In genomic region chr12:69240625-69240984, GRCh38 we compare ENCODE assay signal across 8 cellular contexts. TPM values are rescaled to one million over a fixed set of nuclear protein-coding genes. Genes with fewer than 3 reads are reported as not detected.
A peak's percentile ranks its signal among the peaks of the same experiment; 100 is the strongest.
DNase-seq lines count a peak whose midpoint lies in the region; ATAC-seq and TF ChIP-seq lines count a peak whose summit lies in the region.

No MANE protein-coding gene starts in this region.

- H3K36me3 Mint-ChIP-seq in naive thymus-derived CD4-positive, alpha-beta T cell, result peaks cover 0 to 10% (median 3%) of the 10 kb centered on the region in 5 donors

- H3K4me1 ChIP-seq in left ventricle myocardium inferior (peaks cover 61% of the 10 kb centered on the region), SJCRH30 (peaks cover 13% of the 10 kb centered on the region), aorta (ENCODE audit: control insufficient read depth in 1 of 2, insufficient read depth in 2 of 2, low read length in 2 of 2) (peaks cover 0 to 4% of the 10 kb centered on the region in 2 donors)
- peaks cover 32 to 37% of the 10 kb centered on the region in 2 donors for H3K4me1 ChIP-seq in naive thymus-derived CD4-positive, alpha-beta T cell (ENCODE audit: control insufficient read depth in 2 of 2, insufficient read depth in 2 of 2, low read length in 2 of 2)

- no peaks in the 10 kb centered on the region for H3K27me3 ChIP-seq in left ventricle myocardium inferior (ENCODE audit: low read depth)
- H3K27me3 ChIP-seq in SJCRH30, result no peaks in the 10 kb centered on the region
- H3K27me3 ChIP-seq in naive thymus-derived CD4-positive, alpha-beta T cell (ENCODE audit: control insufficient read depth in 2 of 2, insufficient read depth in 2 of 2, low read length in 2 of 2), result no peaks in the 10 kb centered on the region
- no peaks in the 10 kb centered on the region for H3K27me3 ChIP-seq in aorta (ENCODE audit: control insufficient read depth in 1 of 2, insufficient read depth in 2 of 2, low read length in 1 of 2)

- no peaks in the 10 kb centered on the region for H3K27me3 Mint-ChIP-seq in naive thymus-derived CD4-positive, alpha-beta T cell

- CTCF ChIA-PET in naive thymus-derived CD4-positive, alpha-beta T cell (lab: Charles Lee), result no interaction called here

- peaks cover 36 to 70% (median 66%) of the 10 kb centered on the region in 7 donors for H3K4me1 Mint-ChIP-seq in naive thymus-derived CD4-positive, alpha-beta T cell

- no peak for ATAC-seq in left ventricle myocardium superior
- peak; percentile 10 for ATAC-seq in naive thymus-derived CD4-positive, alpha-beta T cell
- ATAC-seq in aorta (ENCODE audit: low FRiP score), result no peak

- POLR2A ChIA-PET in naive thymus-derived CD4-positive, alpha-beta T cell (lab: Charles Lee), result interaction anchor here (0.7 to 5.9 kb wide), 3 partner anchors 12 to 90 kb away, joined by 3 to 45 read pairs (median 9); no protein-coding TSS in a partner anchor

- H3K4me3 ChIP-seq in left ventricle myocardium inferior (peak overlapping the region; percentile 86), SJCRH30 (peak overlapping the region; percentile 97), aorta (ENCODE audit: low read length in 2 of 2) (peak overlapping the region; percentile 86 to 99)
- peak overlapping the region; percentile 81 for H3K4me3 ChIP-seq in naive thymus-derived CD4-positive, alpha-beta T cell (ENCODE audit: low read length)

- peak overlapping the region; percentile 95 to 99 (median 99) for H3K27ac Mint-ChIP-seq in naive thymus-derived CD4-positive, alpha-beta T cell

- H3K36me3 ChIP-seq in left ventricle myocardium inferior, result no peaks in the 10 kb centered on the region
- H3K36me3 ChIP-seq in SJCRH30, result peaks cover 24% of the 10 kb centered on the region
- peaks cover 0 to 3% (median 0%) of the 10 kb centered on the region in 3 experiments for H3K36me3 ChIP-seq in naive thymus-derived CD4-positive, alpha-beta T cell (ENCODE audit: control insufficient read depth in 2 of 3, insufficient read depth in 3 of 3, low read length in 3 of 3)
- no peaks in the 10 kb centered on the region for H3K36me3 ChIP-seq in aorta (ENCODE audit: control insufficient read depth in 1 of 2, insufficient read depth in 2 of 2, low read length in 1 of 2)

- no peak for DNase-seq in left ventricle myocardium inferior
- DNase-seq in left ventricle myocardium superior, result no peak
- peak in 1 of 2 experiments; percentile 22 for DNase-seq in SJCRH30
- peak; percentile 34 for DNase-seq in dermis blood vessel endothelial cell
- DNase-seq in naive thymus-derived CD4-positive, alpha-beta T cell, result peak in 7 of 9 donors; percentile 30 to 63 (median 46)
- DNase-seq in aorta, result no peak
- DNase-seq in NCI-H774 (lab: John Stamatoyannopoulos, UW), result no peak
- DNase-seq in NCI-H187 treated with DMSO at 0.1 percent for 48 hours (lab: John Stamatoyannopoulos, UW), result no peak

- H3K27ac ChIP-seq in left ventricle myocardium inferior (replicated peaks) (peak overlapping the region; percentile 97), SJCRH30 (peak overlapping the region; percentile 80), aorta (ENCODE audit: low read depth in 1 of 2, low read length in 2 of 2) (no peak overlapping the region)
- H3K27ac ChIP-seq in naive thymus-derived CD4-positive, alpha-beta T cell (ENCODE audit: low read depth, low read length), result peak overlapping the region; percentile 90

- peak overlapping the region; percentile 94 to 100 (median 98) for H3K4me3 Mint-ChIP-seq in naive thymus-derived CD4-positive, alpha-beta T cell

- peaks cover 0 to 3% (median 0%) of the 10 kb centered on the region in 11 donors for H3K9me3 Mint-ChIP-seq in naive thymus-derived CD4-positive, alpha-beta T cell

- H3K9me3 ChIP-seq in left ventricle myocardium inferior (replicated peaks) (no peaks in the 10 kb centered on the region), SJCRH30 (replicated peaks) (no peaks in the 10 kb centered on the region), aorta (ENCODE audit: control insufficient read depth, low read length) (no peaks in the 10 kb centered on the region)
- no peaks in the 10 kb centered on the region for H3K9me3 ChIP-seq in naive thymus-derived CD4-positive, alpha-beta T cell (ENCODE audit: control insufficient read depth in 2 of 3, low read length in 3 of 3)

- WGBS in aorta, 2 donors, result 1 to 3% methylated on average over 11 of the region's 11 CpGs

- intact Hi-C loops in left ventricle myocardium inferior (cut with micrococcal nuclease), result no loop called here
- intact Hi-C loops in left ventricle myocardium superior (cut with micrococcal nuclease), result no loop called here
- intact Hi-C loops in naive thymus-derived CD4-positive, alpha-beta T cell (cut with micrococcal nuclease), result loop anchor here in 1 of 2 donors (1.0 to 10.0 kb wide), 3 partner anchors 8 to 1002 kb away; partner anchors contain the start of gene CNOT2
- intact Hi-C loops in aorta (cut with DNase I), result loop anchor here in 1 of 2 donors (5.0 kb wide), 1 partner anchor 83 kb away; no protein-coding TSS in a partner anchor

- TF ChIP-seq CTCF in left ventricle myocardium inferior (IDR thresholded peaks at IDR 0.05; ENCODE audit: borderline replicate concordance), result no peak

RNA-seq across cellular contexts. Expression of gene CPSF6, which starts 1.2 kb away (rescaled TPM):
- total RNA-seq in left ventricle myocardium inferior (28.6 TPM), left ventricle myocardium superior (30.9 TPM), dermis blood vessel endothelial cell (15.1 and 21.9 TPM in 2 replicates), aorta (10 to 100 TPM; 54.8 to 64.3 TPM)
- 92.9 and 123 TPM in 2 replicates for total RNA-seq in SJCRH30 (2014; rRNA removed; shearing (Covaris generic))
- total RNA-seq in naive thymus-derived CD4-positive, alpha-beta T cell, result 100 to 1,000 TPM in 2 of 5 experiments, 10 to 100 TPM in 3; 86.8 to 127 (median 96.5) TPM
- polyA plus RNA-seq in naive thymus-derived CD4-positive, alpha-beta T cell, result 10 to 100 TPM; 33.2 to 48.4 TPM
- polyA plus RNA-seq in aorta, result 10 to 100 TPM; 16.8 to 17.7 TPM

Comparison
In these comparisons a context has a peak if more than half of its experiments do, and no peak if none do; other contexts are left out.
1. DNase-seq: peak in dermis blood vessel endothelial cell (single experiment) and naive thymus-derived CD4-positive, alpha-beta T cell (7 of 9); none in left ventricle myocardium inferior (single experiment), left ventricle myocardium superior (single experiment), aorta (0 of 2), NCI-H774 (single experiment) and NCI-H187 treated with DMSO at 0.1 percent for 48 hours (single experiment).
2. H3K27ac ChIP-seq: peak in left ventricle myocardium inferior (single experiment), SJCRH30 (single experiment) and naive thymus-derived CD4-positive, alpha-beta T cell (single experiment); none in aorta (0 of 2).
3. Peak in every context shown above with its lines, with median percentiles within 50 percentile points of each other: H3K4me3 ChIP-seq.